ENCODE assay signal across 8 cellular contexts in the genomic region with DNA sequence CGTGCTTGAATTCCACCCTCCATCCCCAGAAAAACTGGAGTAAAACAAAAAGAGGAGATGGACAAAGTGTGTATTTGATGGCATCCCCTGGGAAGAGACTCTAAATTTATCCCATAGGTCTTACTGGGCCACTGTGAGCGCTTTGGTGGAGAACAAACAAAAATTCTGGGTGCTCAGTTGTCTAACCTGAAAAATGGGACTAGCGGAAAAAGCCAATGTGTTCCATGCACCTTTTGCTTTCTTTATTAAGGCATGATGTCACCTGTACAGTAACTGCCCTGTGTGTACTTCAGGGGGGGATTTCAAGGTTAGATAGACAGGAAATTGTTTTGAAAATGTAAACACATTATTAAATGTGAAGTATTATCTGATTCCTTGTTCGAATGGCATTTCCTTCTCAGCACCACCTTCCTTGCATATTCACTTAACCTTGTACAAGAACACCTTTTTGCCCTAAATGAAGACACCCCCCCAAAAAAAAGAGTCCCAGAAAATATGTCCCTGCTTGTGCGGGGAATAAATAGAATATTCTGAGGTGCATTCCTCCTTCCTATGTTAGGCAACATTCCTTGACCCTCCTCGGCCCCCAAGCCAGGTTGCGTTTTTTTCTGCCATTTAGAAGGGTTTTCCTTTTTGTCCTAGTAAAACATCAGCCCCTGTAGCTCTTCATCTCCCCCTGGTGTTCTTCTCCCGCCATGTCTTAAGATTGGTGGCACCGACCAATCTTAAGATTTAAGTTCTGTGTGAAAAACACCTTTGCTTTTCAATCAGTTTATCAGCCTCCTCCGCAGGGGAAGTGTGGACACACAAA. TPM values are rescaled to one million over a fixed set of nuclear protein-coding genes. Genes with fewer than 3 reads are reported as not detected.
DNase-seq lines count a peak whose midpoint lies in the region; ATAC-seq and TF ChIP-seq lines count a peak whose summit lies in the region.

No MANE protein-coding gene starts in this region.

- POLR2A ChIA-PET in WTC11 (lab: Charles Lee): no interaction called here

- H3K4me3 Mint-ChIP-seq in WTC11: peak overlapping the region; percentile 81

- DNase-seq in MV-4-11 (lab: John Stamatoyannopoulos, UW): peak; percentile 42
- DNase-seq in WTC11 (ENCODE audit: low spot score): peak; percentile 73
- DNase-seq in dorsolateral prefrontal cortex: no peak
- peak; percentile 60 for DNase-seq in lung (ENCODE audit: low spot score)
- DNase-seq in stimulated activated CD4-positive, alpha-beta T cell treated with anti-CD3 and anti-CD28 coated beads, TNF-alpha, amount 100 ng/mL, for 4 hours (ENCODE audit: low read depth in 3 of 3): peak; percentile 15 to 26 (median 18)

- H3K4me1 ChIP-seq in lung (ENCODE audit: control insufficient read depth in 2 of 2, insufficient read depth in 2 of 2, low read length in 2 of 2): peaks cover 0 to 1% of the 10 kb centered on the region in 2 donors

- ATAC-seq in WTC11 (peak; percentile 15; the same call in 1 of the 2 replicates), lung (ENCODE audit: insufficient read depth, low FRiP score) (peak; percentile 44), HG03196 (IDR thresholded peaks at IDR 0.05; ENCODE audit: unreplicated experiment) (no peak)

- CTCF ChIA-PET in WTC11 (lab: Charles Lee): interaction anchor here (0.6 to 5.1 kb wide), 34 partner anchors 8 to 1071 kb away, joined by 3 to 66 read pairs (median 6); no protein-coding TSS in a partner anchor

- H3K9me3 Mint-ChIP-seq in WTC11: no peaks in the 10 kb centered on the region

- H3K4me3 ChIP-seq in GM12875 (ENCODE audit: low read depth, low read length) (peak overlapping the region; percentile 44), dorsolateral prefrontal cortex (peak overlapping the region; percentile 26 to 74 (median 53)), lung (no peak overlapping the region)

- peak; percentile 94 for TF ChIP-seq CTCF in 22Rv1 (IDR thresholded peaks at IDR 0.05)
- TF ChIP-seq CTCF in GM12875 (IDR thresholded peaks at IDR 0.05; ENCODE audit: borderline replicate concordance, insufficient read depth, low read depth, low read length): peak; percentile 74
- peak; percentile 62; the same call in 1 of the 2 replicates for TF ChIP-seq CTCF in WTC11 (IDR thresholded peaks at IDR 0.05)
- peak in 55 of 56 donors; percentile 26 to 66 (median 52) for TF ChIP-seq CTCF in dorsolateral prefrontal cortex (IDR thresholded peaks at IDR 0.05 in 54 of 56, conservative IDR thresholded peaks at IDR 0.05 in 2 of 56; ENCODE audit: low read depth in 1 of 56, partially characterized antibody in 56 of 56)
- peak; percentile 60 for TF ChIP-seq CTCF in lung (IDR thresholded peaks at IDR 0.05; ENCODE audit: control extremely low read depth, extremely low read depth)

- H3K27me3 ChIP-seq in dorsolateral prefrontal cortex (peaks cover 0 to 28% (median 12%) of the 10 kb centered on the region in 45 donors), lung (ENCODE audit: control insufficient read depth, insufficient read depth) (no peaks in the 10 kb centered on the region)

- 32% methylated on average over 10 of the region's 10 CpGs for WGBS in lung, 2 donors

- no peaks in the 10 kb centered on the region for H3K9me3 ChIP-seq in lung (ENCODE audit: control insufficient read depth in 2 of 2, insufficient read depth in 1 of 2, low read length in 1 of 2)

- intact Hi-C loops in dorsolateral prefrontal cortex (cut with DNase I): no loop called here

- peak overlapping the region; percentile 99 for H3K27ac ChIP-seq in 22Rv1
- peak overlapping the region in 5 of 59 donors; percentile 4 to 51 (median 14) for H3K27ac ChIP-seq in dorsolateral prefrontal cortex
- peak overlapping the region; percentile 48 to 62 for H3K27ac ChIP-seq in lung (ENCODE audit: low read depth in 1 of 2, low read length in 1 of 2)

- H3K36me3 ChIP-seq in lung (ENCODE audit: control insufficient read depth in 2 of 2, insufficient read depth in 2 of 2, low read length in 2 of 2): no peaks in the 10 kb centered on the region

- peaks cover 26% of the 10 kb centered on the region for H3K27me3 Mint-ChIP-seq in WTC11 (ENCODE audit: low read depth)

- H3K27ac Mint-ChIP-seq in WTC11: no peak overlapping the region

- H3K36me3 Mint-ChIP-seq in WTC11: no peaks in the 10 kb centered on the region

- peaks cover 48% of the 10 kb centered on the region for H3K4me1 Mint-ChIP-seq in WTC11

TF ChIP-seq in WTC11, 78 proteins besides CTCF, POLR2A, EP300 and RAD21:
- no peak for TF ChIP-seq MXD4 (CRISPR knock-in tag; IDR thresholded peaks at IDR 0.05; ENCODE audit: borderline replicate concordance)
- no peak for TF ChIP-seq NR2C2 (CRISPR knock-in tag; IDR thresholded peaks at IDR 0.05)
- TF ChIP-seq, protein P1, sequence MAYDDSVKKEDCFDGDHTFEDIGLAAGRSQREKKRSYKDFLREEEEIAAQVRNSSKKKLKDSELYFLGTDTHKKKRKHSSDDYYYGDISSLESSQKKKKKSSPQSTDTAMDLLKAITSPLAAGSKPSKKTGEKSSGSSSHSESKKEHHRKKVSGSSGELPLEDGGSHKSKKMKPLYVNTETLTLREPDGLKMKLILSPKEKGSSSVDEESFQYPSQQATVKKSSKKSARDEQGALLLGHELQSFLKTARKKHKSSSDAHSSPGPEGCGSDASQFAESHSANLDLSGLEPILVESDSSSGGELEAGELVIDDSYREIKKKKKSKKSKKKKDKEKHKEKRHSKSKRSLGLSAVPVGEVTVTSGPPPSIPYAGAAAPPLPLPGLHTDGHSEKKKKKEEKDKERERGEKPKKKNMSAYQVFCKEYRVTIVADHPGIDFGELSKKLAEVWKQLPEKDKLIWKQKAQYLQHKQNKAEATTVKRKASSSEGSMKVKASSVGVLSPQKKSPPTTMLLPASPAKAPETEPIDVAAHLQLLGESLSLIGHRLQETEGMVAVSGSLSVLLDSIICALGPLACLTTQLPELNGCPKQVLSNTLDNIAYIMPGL (CRISPR knock-in tag; IDR thresholded peaks at IDR 0.05): no peak
- TF ChIP-seq PRRX2 (CRISPR knock-in tag; IDR thresholded peaks at IDR 0.05): no peak
- no peak for TF ChIP-seq ZNF219 (CRISPR knock-in tag; IDR thresholded peaks at IDR 0.05; ENCODE audit: borderline replicate concordance)
- TF ChIP-seq FOXJ3 (CRISPR knock-in tag; IDR thresholded peaks at IDR 0.05; ENCODE audit: borderline replicate concordance): no peak
- TF ChIP-seq ZNF317 (CRISPR knock-in tag; IDR thresholded peaks at IDR 0.05; ENCODE audit: borderline replicate concordance, low read depth): no peak
- no peak for TF ChIP-seq RELA (CRISPR knock-in tag; IDR thresholded peaks at IDR 0.05; ENCODE audit: borderline replicate concordance)
- no peak for TF ChIP-seq ERG (CRISPR knock-in tag; IDR thresholded peaks at IDR 0.05)

RNA-seq across cellular contexts. Expression of gene EDN1, which starts 1.1 kb away (rescaled TPM):
- total RNA-seq in WTC11 (2021): 0.50 to 1.0 TPM (median 0.80 TPM) in 3 replicates
- total RNA-seq in dorsolateral prefrontal cortex: 10 to 100 TPM in 56 of 120 experiments, 1 to 10 TPM in 64; 3.0 to 39.8 (median 9.7) TPM
- total RNA-seq in lung: 100 to 1,000 TPM in 1 of 2 donors, 10 to 100 TPM in 1; 18.9 to 112 TPM
- polyA plus RNA-seq in lung: 10 to 100 TPM; 18.4 to 61.7 TPM

Comparison
In these comparisons a context has a peak if more than half of its experiments do, and no peak if none do; other contexts are left out.
1. DNase-seq: peak in MV-4-11 (single experiment), WTC11 (single experiment), lung (single experiment) and stimulated activated CD4-positive, alpha-beta T cell treated with anti-CD3 and anti-CD28 coated beads, TNF-alpha, amount 100 ng/mL, for 4 hours (3 of 3); none in dorsolateral prefrontal cortex (0 of 10).
2. Peak in every context shown above with its lines, with median percentiles within 50 percentile points of each other: CTCF ChIP-seq.